In the genomic region with DNA sequence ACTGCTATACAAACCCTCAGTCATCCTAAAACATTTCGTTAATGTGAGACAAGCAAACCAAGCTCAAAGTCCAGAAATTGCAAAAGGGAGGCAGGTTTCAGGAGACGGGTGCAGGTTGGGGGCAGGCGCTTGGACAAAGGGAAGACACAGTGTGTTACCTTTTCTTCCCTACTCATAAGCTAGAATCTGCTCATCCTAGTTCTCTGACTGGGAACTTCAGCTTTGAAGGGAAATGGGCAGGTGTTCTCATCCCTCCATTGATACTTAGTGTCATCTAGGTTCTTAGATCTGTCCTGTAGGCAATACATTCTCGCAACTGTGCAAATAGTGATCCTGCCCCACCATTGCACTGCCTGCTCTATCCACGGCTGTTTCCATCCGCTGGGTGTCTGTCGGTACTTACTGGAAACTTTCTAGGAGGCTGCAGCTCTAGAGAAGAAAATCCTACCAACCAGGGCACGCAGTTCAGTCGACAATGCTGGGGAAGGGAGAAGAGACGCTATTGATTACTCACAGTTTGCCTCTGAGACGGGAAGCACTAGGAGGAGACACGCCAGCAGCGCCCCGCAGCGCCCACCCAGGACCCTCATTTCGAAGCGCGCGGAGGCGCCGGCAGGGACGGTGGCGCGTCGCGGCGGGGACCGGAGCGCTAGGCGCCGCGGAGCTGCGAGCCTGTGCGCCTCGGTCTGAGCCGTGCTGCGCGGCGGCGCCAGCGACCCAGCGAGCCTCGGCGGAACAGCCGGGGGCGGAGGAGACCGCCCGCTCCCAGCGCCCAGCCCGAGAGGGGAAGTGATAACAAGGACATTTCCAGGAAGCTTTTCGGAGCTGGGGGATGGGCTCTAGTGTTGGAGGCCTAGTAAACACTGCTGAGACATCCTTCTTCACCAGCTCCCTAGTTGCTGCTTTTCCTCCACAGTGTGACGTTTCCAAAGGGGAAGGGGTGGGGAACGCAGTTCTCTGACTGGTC, we compare ENCODE assay signal across 1 cellular context.
TF ChIP-seq lines count a peak whose summit lies in the region.

Gene PROS1, minus strand, starts transcription at position 737 of the 967 bp plus-strand sequence. Its CDS starts 147 bp downstream, at position 590.

TF ChIP-seq in HepG2, 621 proteins besides CTCF, POLR2A, EP300 and RAD21 (continued from another document and continues in another):
- TF ChIP-seq, protein P1, sequence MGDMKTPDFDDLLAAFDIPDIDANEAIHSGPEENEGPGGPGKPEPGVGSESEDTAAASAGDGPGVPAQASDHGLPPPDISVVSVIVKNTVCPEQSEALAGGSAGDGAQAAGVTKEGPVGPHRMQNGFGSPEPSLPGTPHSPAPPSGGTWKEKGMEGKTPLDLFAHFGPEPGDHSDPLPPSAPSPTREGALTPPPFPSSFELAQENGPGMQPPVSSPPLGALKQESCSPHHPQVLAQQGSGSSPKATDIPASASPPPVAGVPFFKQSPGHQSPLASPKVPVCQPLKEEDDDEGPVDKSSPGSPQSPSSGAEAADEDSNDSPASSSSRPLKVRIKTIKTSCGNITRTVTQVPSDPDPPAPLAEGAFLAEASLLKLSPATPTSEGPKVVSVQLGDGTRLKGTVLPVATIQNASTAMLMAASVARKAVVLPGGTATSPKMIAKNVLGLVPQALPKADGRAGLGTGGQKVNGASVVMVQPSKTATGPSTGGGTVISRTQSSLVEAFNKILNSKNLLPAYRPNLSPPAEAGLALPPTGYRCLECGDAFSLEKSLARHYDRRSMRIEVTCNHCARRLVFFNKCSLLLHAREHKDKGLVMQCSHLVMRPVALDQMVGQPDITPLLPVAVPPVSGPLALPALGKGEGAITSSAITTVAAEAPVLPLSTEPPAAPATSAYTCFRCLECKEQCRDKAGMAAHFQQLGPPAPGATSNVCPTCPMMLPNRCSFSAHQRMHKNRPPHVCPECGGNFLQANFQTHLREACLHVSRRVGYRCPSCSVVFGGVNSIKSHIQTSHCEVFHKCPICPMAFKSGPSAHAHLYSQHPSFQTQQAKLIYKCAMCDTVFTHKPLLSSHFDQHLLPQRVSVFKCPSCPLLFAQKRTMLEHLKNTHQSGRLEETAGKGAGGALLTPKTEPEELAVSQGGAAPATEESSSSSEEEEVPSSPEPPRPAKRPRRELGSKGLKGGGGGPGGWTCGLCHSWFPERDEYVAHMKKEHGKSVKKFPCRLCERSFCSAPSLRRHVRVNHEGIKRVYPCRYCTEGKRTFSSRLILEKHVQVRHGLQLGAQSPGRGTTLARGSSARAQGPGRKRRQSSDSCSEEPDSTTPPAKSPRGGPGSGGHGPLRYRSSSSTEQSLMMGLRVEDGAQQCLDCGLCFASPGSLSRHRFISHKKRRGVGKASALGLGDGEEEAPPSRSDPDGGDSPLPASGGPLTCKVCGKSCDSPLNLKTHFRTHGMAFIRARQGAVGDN (CRISPR knock-in tag; IDR thresholded peaks at IDR 0.05) = peak; percentile 80
- TF ChIP-seq PATZ1 (CRISPR knock-in tag; IDR thresholded peaks at IDR 0.05) (peak; percentile 63), TBL1XR1 (IDR thresholded peaks at IDR 0.05; ENCODE audit: borderline replicate concordance, low read length, partially characterized antibody) (no peak), BATF2 (CRISPR knock-in tag; IDR thresholded peaks at IDR 0.05) (peak; percentile 22; the same call in 1 of the 2 replicates), HMG20A (CRISPR knock-in tag; IDR thresholded peaks at IDR 0.05; ENCODE audit: borderline replicate concordance) (peak; percentile 39; the same call in 1 of the 2 replicates), MEIS1 (CRISPR knock-in tag; IDR thresholded peaks at IDR 0.05; ENCODE audit: borderline replicate concordance) (no peak), ZFP37 (CRISPR knock-in tag; IDR thresholded peaks at IDR 0.05; ENCODE audit: borderline replicate concordance) (0 out of 2 replicates have a peak, but pooled peaks have one; percentile 52), MED1 (CRISPR knock-in tag; IDR thresholded peaks at IDR 0.05) (peak; percentile 43; the same call in 1 of the 2 replicates), ZNF773 (CRISPR knock-in tag; IDR thresholded peaks at IDR 0.05; ENCODE audit: borderline replicate concordance) (peak; percentile 75; the same call in 1 of the 2 replicates), PREB (CRISPR knock-in tag; IDR thresholded peaks at IDR 0.05) (0 out of 2 replicates have a peak, but pooled peaks have one; percentile 66), KMT2B (CRISPR knock-in tag; IDR thresholded peaks at IDR 0.05) (peak; percentile 54), SAP130 (CRISPR knock-in tag; IDR thresholded peaks at IDR 0.05; ENCODE audit: low read depth) (peak; percentile 67), NFRKB (IDR thresholded peaks at IDR 0.05) (no peak), LCORL (IDR thresholded peaks at IDR 0.05) (no peak), LCORL (CRISPR knock-in tag; IDR thresholded peaks at IDR 0.05) (peak; percentile 77), ZNF337 (CRISPR knock-in tag; IDR thresholded peaks at IDR 0.05; ENCODE audit: borderline replicate concordance, low read depth) (no peak), ZNF547 (CRISPR knock-in tag; IDR thresholded peaks at IDR 0.05) (peak; percentile 81; the same call in 1 of the 2 replicates), SPEN (CRISPR knock-in tag; IDR thresholded peaks at IDR 0.05; ENCODE audit: low read depth) (peak; percentile 76), ZNF383 (CRISPR knock-in tag; IDR thresholded peaks at IDR 0.05; ENCODE audit: borderline replicate concordance) (no peak), FOXK1 (CRISPR knock-in tag; IDR thresholded peaks at IDR 0.05; ENCODE audit: borderline replicate concordance, low read depth) (no peak; the same call in 1 of the 2 replicates), ZKSCAN5 (CRISPR knock-in tag; IDR thresholded peaks at IDR 0.05) (no peak), ZNF605 (CRISPR knock-in tag; IDR thresholded peaks at IDR 0.05) (0 out of 2 replicates have a peak, but pooled peaks have one; percentile 30), ZFP82 (CRISPR knock-in tag; IDR thresholded peaks at IDR 0.05; ENCODE audit: borderline replicate concordance) (peak; percentile 71; the same call in 1 of the 2 replicates), GABPA (IDR thresholded peaks at IDR 0.05; ENCODE audit: low read depth, low read length) (no peak), GABPA (CRISPR knock-in tag; IDR thresholded peaks at IDR 0.05; ENCODE audit: low read depth) (peak; percentile 56), ZFX (CRISPR knock-in tag; IDR thresholded peaks at IDR 0.05; ENCODE audit: low read depth) (peak; percentile 89), ZNF616 (CRISPR knock-in tag; IDR thresholded peaks at IDR 0.05; ENCODE audit: low read depth) (no peak), AGO2 (optimal IDR thresholded peaks at IDR 0.05; ENCODE audit: low read depth, low read length) (peak; percentile 70), POGK (CRISPR knock-in tag; conservative IDR thresholded peaks at IDR 0.05) (peak; percentile 90), NFKB2 (CRISPR knock-in tag; IDR thresholded peaks at IDR 0.05; ENCODE audit: borderline replicate concordance) (peak; percentile 51; the same call in 1 of the 2 replicates), TBX3 (IDR thresholded peaks at IDR 0.05; ENCODE audit: borderline replicate concordance) (no peak), FOXA1 (IDR thresholded peaks at IDR 0.05) (no peak), FOXA1 (CRISPR knock-in tag; IDR thresholded peaks at IDR 0.05) (peak; percentile 65; the same call in 1 of the 2 replicates), ZBTB14 (CRISPR knock-in tag; IDR thresholded peaks at IDR 0.05) (0 out of 2 replicates have a peak, but pooled peaks have one; percentile 34), YY1 (IDR thresholded peaks at IDR 0.05; ENCODE audit: insufficient read depth, insufficient replicate concordance, low read depth, low read length) (peak; percentile 39), ZNF558 (CRISPR knock-in tag; IDR thresholded peaks at IDR 0.05; ENCODE audit: borderline replicate concordance) (no peak; the same call in 1 of the 2 replicates), POLR2G (IDR thresholded peaks at IDR 0.05; ENCODE audit: low read depth, low read length) (peak; percentile 54; the same call in 1 of the 2 replicates), ZNF33B (CRISPR knock-in tag; IDR thresholded peaks at IDR 0.05) (0 out of 2 replicates have a peak, but pooled peaks have one; percentile 30), ZNF777 (CRISPR knock-in tag; IDR thresholded peaks at IDR 0.05) (peak; percentile 64; the same call in 1 of the 2 replicates), NR1H2 (CRISPR knock-in tag; IDR thresholded peaks at IDR 0.05; ENCODE audit: borderline replicate concordance, low read depth) (no peak), ZNF292 (CRISPR knock-in tag; IDR thresholded peaks at IDR 0.05; ENCODE audit: borderline replicate concordance, low read depth) (0 out of 2 replicates have a peak, but pooled peaks have one; percentile 48), BCLAF1 (IDR thresholded peaks at IDR 0.05) (no peak), FOXA3 (CRISPR knock-in tag; IDR thresholded peaks at IDR 0.05) (peak; percentile 62)
- TF ChIP-seq, protein P2, sequence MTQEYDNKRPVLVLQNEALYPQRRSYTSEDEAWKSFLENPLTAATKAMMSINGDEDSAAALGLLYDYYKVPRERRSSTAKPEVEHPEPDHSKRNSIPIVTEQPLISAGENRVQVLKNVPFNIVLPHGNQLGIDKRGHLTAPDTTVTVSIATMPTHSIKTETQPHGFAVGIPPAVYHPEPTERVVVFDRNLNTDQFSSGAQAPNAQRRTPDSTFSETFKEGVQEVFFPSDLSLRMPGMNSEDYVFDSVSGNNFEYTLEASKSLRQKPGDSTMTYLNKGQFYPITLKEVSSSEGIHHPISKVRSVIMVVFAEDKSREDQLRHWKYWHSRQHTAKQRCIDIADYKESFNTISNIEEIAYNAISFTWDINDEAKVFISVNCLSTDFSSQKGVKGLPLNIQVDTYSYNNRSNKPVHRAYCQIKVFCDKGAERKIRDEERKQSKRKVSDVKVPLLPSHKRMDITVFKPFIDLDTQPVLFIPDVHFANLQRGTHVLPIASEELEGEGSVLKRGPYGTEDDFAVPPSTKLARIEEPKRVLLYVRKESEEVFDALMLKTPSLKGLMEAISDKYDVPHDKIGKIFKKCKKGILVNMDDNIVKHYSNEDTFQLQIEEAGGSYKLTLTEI (CRISPR knock-in tag; conservative IDR thresholded peaks at IDR 0.05) = no peak
